Comparison of ENCODE assay signal across 1 cellular context in the genomic region with DNA sequence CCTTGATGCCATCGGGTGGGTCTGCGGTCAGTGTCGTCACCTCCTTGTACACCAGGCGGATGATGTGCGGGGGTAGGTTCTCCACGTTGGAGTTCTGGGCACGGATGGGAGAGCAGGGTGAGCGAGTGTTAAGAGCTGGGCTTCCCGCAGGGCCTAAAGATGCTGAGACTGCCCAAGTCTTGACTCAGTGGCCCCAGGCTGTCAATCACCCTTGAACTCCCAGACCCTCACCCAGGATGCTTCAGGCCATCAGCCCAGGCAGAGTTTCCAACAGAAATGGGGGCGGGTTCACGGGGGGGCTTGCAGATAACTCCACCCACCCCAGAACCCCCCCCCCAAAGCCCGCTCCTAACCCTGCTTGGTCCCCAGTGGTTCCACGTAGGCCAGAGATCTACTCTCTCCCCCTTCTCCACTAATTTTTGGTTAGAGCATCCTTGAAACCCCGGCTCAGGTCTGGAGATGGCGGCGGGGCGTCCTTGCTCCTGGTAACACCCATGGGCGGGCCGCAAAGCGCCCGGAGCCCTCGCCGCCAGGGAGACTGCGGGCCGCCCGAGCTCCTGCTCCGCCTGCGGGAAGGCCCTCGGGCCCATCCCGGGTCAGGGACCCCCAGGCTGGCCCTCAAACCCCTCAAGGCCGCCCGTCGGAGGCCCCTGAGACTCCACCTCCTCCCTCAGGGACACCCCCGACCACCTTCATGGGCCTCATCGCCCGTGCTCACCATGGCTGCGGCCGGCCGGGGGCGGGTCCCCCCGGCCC.
TF ChIP-seq lines count a peak whose summit lies in the region.

No MANE protein-coding gene starts in this region.

TF ChIP-seq in K562, 482 proteins besides CTCF, POLR2A, EP300 and RAD21 (continued from another document and continues in another):
- TF ChIP-seq, protein P1, sequence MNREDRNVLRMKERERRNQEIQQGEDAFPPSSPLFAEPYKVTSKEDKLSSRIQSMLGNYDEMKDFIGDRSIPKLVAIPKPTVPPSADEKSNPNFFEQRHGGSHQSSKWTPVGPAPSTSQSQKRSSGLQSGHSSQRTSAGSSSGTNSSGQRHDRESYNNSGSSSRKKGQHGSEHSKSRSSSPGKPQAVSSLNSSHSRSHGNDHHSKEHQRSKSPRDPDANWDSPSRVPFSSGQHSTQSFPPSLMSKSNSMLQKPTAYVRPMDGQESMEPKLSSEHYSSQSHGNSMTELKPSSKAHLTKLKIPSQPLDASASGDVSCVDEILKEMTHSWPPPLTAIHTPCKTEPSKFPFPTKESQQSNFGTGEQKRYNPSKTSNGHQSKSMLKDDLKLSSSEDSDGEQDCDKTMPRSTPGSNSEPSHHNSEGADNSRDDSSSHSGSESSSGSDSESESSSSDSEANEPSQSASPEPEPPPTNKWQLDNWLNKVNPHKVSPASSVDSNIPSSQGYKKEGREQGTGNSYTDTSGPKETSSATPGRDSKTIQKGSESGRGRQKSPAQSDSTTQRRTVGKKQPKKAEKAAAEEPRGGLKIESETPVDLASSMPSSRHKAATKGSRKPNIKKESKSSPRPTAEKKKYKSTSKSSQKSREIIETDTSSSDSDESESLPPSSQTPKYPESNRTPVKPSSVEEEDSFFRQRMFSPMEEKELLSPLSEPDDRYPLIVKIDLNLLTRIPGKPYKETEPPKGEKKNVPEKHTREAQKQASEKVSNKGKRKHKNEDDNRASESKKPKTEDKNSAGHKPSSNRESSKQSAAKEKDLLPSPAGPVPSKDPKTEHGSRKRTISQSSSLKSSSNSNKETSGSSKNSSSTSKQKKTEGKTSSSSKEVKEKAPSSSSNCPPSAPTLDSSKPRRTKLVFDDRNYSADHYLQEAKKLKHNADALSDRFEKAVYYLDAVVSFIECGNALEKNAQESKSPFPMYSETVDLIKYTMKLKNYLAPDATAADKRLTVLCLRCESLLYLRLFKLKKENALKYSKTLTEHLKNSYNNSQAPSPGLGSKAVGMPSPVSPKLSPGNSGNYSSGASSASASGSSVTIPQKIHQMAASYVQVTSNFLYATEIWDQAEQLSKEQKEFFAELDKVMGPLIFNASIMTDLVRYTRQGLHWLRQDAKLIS (CRISPR knock-in tag; IDR thresholded peaks at IDR 0.05): no peak
- TF ChIP-seq MED1 (CRISPR knock-in tag; IDR thresholded peaks at IDR 0.05; ENCODE audit: borderline replicate concordance) (no peak), ZBTB17 (CRISPR knock-in tag; IDR thresholded peaks at IDR 0.05) (no peak), ZNF24 (IDR thresholded peaks at IDR 0.05) (no peak), ZNF668 (CRISPR knock-in tag; IDR thresholded peaks at IDR 0.05) (no peak), STAT5A (IDR thresholded peaks at IDR 0.05; ENCODE audit: borderline replicate concordance, low read length) (no peak), CHD4 (IDR thresholded peaks at IDR 0.05; ENCODE audit: insufficient read depth, insufficient replicate concordance, low read depth, low read length, poor library complexity, severe bottlenecking) (no peak), ATF7 (IDR thresholded peaks at IDR 0.05) (no peak), E2F3 (CRISPR knock-in tag; IDR thresholded peaks at IDR 0.05) (0 out of 2 replicates have a peak, but pooled peaks have one; percentile 43), SMAD3 (CRISPR knock-in tag; conservative IDR thresholded peaks at IDR 0.05) (no peak), MAFK (IDR thresholded peaks at IDR 0.05; ENCODE audit: low read length) (no peak), ZNF165 (CRISPR knock-in tag; IDR thresholded peaks at IDR 0.05; ENCODE audit: borderline replicate concordance) (no peak), CREB1 (IDR thresholded peaks at IDR 0.05) (no peak), CREB1 (CRISPR knock-in tag; IDR thresholded peaks at IDR 0.05) (no peak), SIRT6 (IDR thresholded peaks at IDR 0.05; ENCODE audit: low read depth, low read length) (no peak), ZNF124 (CRISPR knock-in tag; IDR thresholded peaks at IDR 0.05) (no peak), BHLHE40 (IDR thresholded peaks at IDR 0.05; ENCODE audit: low read length) (no peak), TARDBP (IDR thresholded peaks at IDR 0.05) (no peak), STAT5B (CRISPR knock-in tag; IDR thresholded peaks at IDR 0.05) (no peak), HNRNPUL1 (IDR thresholded peaks at IDR 0.05; ENCODE audit: low read length) (0 out of 2 replicates have a peak, but pooled peaks have one; percentile 17), ZFP36 (IDR thresholded peaks at IDR 0.05; ENCODE audit: low read depth, low read length, partially characterized antibody) (no peak), XRCC4 (IDR thresholded peaks at IDR 0.05; ENCODE audit: extremely low read depth, insufficient read depth, insufficient read length) (no peak), NBN (IDR thresholded peaks at IDR 0.05; ENCODE audit: low read depth) (no peak), TAL1 (IDR thresholded peaks at IDR 0.05) (no peak)
- TF ChIP-seq, protein P2, sequence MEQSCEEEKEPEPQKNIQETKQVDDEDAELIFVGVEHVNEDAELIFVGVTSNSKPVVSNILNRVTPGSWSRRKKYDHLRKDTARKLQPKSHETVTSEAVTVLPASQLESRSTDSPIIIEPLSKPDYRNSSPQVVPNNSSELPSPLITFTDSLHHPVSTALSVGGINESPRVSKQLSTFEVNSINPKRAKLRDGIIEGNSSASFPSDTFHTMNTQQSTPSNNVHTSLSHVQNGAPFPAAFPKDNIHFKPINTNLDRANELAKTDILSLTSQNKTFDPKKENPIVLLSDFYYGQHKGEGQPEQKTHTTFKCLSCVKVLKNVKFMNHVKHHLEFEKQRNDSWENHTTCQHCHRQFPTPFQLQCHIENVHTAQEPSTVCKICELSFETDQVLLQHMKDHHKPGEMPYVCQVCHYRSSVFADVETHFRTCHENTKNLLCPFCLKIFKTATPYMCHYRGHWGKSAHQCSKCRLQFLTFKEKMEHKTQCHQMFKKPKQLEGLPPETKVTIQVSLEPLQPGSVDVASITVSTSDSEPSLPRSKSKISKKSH (CRISPR knock-in tag; IDR thresholded peaks at IDR 0.05): no peak
- TF ChIP-seq, protein P3, sequence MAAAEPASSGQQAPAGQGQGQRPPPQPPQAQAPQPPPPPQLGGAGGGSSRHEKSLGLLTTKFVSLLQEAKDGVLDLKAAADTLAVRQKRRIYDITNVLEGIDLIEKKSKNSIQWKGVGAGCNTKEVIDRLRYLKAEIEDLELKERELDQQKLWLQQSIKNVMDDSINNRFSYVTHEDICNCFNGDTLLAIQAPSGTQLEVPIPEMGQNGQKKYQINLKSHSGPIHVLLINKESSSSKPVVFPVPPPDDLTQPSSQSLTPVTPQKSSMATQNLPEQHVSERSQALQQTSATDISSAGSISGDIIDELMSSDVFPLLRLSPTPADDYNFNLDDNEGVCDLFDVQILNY (CRISPR knock-in tag; IDR thresholded peaks at IDR 0.05): no peak
- TF ChIP-seq, protein P4, sequence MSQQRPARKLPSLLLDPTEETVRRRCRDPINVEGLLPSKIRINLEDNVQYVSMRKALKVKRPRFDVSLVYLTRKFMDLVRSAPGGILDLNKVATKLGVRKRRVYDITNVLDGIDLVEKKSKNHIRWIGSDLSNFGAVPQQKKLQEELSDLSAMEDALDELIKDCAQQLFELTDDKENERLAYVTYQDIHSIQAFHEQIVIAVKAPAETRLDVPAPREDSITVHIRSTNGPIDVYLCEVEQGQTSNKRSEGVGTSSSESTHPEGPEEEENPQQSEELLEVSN (IDR thresholded peaks at IDR 0.05; ENCODE audit: borderline replicate concordance in 1 of 2, extremely low read depth in 1 of 2, insufficient read depth in 1 of 2, insufficient read length in 1 of 2, low read depth in 1 of 2, low read length in 1 of 2, poor library complexity in 1 of 2, severe bottlenecking in 1 of 2): no peak
- TF ChIP-seq, protein P5, sequence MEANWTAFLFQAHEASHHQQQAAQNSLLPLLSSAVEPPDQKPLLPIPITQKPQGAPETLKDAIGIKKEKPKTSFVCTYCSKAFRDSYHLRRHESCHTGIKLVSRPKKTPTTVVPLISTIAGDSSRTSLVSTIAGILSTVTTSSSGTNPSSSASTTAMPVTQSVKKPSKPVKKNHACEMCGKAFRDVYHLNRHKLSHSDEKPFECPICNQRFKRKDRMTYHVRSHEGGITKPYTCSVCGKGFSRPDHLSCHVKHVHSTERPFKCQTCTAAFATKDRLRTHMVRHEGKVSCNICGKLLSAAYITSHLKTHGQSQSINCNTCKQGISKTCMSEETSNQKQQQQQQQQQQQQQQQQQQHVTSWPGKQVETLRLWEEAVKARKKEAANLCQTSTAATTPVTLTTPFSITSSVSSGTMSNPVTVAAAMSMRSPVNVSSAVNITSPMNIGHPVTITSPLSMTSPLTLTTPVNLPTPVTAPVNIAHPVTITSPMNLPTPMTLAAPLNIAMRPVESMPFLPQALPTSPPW (CRISPR knock-in tag; IDR thresholded peaks at IDR 0.05): peak; percentile 62
- TF ChIP-seq, protein P6, sequence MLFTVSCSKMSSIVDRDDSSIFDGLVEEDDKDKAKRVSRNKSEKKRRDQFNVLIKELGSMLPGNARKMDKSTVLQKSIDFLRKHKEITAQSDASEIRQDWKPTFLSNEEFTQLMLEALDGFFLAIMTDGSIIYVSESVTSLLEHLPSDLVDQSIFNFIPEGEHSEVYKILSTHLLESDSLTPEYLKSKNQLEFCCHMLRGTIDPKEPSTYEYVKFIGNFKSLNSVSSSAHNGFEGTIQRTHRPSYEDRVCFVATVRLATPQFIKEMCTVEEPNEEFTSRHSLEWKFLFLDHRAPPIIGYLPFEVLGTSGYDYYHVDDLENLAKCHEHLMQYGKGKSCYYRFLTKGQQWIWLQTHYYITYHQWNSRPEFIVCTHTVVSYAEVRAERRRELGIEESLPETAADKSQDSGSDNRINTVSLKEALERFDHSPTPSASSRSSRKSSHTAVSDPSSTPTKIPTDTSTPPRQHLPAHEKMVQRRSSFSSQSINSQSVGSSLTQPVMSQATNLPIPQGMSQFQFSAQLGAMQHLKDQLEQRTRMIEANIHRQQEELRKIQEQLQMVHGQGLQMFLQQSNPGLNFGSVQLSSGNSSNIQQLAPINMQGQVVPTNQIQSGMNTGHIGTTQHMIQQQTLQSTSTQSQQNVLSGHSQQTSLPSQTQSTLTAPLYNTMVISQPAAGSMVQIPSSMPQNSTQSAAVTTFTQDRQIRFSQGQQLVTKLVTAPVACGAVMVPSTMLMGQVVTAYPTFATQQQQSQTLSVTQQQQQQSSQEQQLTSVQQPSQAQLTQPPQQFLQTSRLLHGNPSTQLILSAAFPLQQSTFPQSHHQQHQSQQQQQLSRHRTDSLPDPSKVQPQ (CRISPR knock-in tag; IDR thresholded peaks at IDR 0.05; ENCODE audit: borderline replicate concordance): no peak
- TF ChIP-seq, protein P7, sequence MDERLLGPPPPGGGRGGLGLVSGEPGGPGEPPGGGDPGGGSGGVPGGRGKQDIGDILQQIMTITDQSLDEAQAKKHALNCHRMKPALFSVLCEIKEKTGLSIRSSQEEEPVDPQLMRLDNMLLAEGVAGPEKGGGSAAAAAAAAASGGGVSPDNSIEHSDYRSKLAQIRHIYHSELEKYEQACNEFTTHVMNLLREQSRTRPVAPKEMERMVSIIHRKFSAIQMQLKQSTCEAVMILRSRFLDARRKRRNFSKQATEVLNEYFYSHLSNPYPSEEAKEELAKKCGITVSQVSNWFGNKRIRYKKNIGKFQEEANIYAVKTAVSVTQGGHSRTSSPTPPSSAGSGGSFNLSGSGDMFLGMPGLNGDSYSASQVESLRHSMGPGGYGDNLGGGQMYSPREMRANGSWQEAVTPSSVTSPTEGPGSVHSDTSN (CRISPR knock-in tag; IDR thresholded peaks at IDR 0.05; ENCODE audit: low read depth): no peak
- TF ChIP-seq, protein P7 (tag; conservative IDR thresholded peaks at IDR 0.05; ENCODE audit: low read depth): no peak
- TF ChIP-seq, protein P8, sequence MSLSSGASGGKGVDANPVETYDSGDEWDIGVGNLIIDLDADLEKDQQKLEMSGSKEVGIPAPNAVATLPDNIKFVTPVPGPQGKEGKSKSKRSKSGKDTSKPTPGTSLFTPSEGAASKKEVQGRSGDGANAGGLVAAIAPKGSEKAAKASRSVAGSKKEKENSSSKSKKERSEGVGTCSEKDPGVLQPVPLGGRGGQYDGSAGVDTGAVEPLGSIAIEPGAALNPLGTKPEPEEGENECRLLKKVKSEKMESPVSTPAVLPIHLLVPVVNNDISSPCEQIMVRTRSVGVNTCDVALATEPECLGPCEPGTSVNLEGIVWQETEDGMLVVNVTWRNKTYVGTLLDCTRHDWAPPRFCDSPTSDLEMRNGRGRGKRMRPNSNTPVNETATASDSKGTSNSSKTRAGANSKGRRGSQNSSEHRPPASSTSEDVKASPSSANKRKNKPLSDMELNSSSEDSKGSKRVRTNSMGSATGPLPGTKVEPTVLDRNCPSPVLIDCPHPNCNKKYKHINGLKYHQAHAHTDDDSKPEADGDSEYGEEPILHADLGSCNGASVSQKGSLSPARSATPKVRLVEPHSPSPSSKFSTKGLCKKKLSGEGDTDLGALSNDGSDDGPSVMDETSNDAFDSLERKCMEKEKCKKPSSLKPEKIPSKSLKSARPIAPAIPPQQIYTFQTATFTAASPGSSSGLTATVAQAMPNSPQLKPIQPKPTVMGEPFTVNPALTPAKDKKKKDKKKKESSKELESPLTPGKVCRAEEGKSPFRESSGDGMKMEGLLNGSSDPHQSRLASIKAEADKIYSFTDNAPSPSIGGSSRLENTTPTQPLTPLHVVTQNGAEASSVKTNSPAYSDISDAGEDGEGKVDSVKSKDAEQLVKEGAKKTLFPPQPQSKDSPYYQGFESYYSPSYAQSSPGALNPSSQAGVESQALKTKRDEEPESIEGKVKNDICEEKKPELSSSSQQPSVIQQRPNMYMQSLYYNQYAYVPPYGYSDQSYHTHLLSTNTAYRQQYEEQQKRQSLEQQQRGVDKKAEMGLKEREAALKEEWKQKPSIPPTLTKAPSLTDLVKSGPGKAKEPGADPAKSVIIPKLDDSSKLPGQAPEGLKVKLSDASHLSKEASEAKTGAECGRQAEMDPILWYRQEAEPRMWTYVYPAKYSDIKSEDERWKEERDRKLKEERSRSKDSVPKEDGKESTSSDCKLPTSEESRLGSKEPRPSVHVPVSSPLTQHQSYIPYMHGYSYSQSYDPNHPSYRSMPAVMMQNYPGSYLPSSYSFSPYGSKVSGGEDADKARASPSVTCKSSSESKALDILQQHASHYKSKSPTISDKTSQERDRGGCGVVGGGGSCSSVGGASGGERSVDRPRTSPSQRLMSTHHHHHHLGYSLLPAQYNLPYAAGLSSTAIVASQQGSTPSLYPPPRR (CRISPR knock-in tag; IDR thresholded peaks at IDR 0.05; ENCODE audit: borderline replicate concordance): no peak
- TF ChIP-seq, protein P9, sequence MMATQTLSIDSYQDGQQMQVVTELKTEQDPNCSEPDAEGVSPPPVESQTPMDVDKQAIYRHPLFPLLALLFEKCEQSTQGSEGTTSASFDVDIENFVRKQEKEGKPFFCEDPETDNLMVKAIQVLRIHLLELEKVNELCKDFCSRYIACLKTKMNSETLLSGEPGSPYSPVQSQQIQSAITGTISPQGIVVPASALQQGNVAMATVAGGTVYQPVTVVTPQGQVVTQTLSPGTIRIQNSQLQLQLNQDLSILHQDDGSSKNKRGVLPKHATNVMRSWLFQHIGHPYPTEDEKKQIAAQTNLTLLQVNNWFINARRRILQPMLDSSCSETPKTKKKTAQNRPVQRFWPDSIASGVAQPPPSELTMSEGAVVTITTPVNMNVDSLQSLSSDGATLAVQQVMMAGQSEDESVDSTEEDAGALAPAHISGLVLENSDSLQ (IDR thresholded peaks at IDR 0.05): peak; percentile 67
